In the genomic region with DNA sequence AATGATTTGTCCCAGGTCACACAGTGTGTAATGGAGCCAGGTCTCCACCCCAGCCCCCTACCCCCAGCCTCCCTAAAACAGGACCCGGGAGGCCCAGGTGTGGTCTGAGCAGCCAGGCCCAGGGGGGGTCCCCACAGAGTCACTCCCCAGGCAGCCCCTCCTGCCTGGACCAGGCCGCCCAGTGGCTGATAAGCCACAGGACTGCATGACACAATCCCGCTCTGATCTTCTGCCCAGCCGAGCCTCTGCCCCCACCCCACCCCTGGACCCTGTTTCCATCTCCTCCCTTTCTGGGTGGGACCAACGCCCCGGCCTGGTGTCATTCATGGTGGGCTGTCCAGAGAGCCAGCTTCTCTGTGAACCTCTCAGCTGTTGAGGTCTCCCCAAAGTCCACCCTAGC, we compare ENCODE assay signal across 1 cellular context.
A peak's percentile ranks its signal among the peaks of the same experiment; 100 is the strongest.
TF ChIP-seq lines count a peak whose summit lies in the region.

No MANE protein-coding gene starts in this region.

TF ChIP-seq in A549, 52 proteins besides CTCF, POLR2A, EP300 and RAD21:
- TF ChIP-seq, protein P1, sequence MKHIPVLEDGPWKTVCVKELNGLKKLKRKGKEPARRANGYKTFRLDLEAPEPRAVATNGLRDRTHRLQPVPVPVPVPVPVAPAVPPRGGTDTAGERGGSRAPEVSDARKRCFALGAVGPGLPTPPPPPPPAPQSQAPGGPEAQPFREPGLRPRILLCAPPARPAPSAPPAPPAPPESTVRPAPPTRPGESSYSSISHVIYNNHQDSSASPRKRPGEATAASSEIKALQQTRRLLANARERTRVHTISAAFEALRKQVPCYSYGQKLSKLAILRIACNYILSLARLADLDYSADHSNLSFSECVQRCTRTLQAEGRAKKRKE (CRISPR knock-in tag; IDR thresholded peaks at IDR 0.05; ENCODE audit: low read depth): peak; percentile 3; the same call in 1 of the 2 replicates
- TF ChIP-seq, protein P2, sequence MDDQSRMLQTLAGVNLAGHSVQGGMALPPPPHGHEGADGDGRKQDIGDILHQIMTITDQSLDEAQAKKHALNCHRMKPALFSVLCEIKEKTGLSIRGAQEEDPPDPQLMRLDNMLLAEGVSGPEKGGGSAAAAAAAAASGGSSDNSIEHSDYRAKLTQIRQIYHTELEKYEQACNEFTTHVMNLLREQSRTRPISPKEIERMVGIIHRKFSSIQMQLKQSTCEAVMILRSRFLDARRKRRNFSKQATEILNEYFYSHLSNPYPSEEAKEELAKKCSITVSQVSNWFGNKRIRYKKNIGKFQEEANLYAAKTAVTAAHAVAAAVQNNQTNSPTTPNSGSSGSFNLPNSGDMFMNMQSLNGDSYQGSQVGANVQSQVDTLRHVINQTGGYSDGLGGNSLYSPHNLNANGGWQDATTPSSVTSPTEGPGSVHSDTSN (IDR thresholded peaks at IDR 0.05): no peak
- TF ChIP-seq JUN (IDR thresholded peaks at IDR 0.05): peak in 1 of 2 experiments; percentile 50; a peak in 1 of 5 replicates
- TF ChIP-seq, protein P3, sequence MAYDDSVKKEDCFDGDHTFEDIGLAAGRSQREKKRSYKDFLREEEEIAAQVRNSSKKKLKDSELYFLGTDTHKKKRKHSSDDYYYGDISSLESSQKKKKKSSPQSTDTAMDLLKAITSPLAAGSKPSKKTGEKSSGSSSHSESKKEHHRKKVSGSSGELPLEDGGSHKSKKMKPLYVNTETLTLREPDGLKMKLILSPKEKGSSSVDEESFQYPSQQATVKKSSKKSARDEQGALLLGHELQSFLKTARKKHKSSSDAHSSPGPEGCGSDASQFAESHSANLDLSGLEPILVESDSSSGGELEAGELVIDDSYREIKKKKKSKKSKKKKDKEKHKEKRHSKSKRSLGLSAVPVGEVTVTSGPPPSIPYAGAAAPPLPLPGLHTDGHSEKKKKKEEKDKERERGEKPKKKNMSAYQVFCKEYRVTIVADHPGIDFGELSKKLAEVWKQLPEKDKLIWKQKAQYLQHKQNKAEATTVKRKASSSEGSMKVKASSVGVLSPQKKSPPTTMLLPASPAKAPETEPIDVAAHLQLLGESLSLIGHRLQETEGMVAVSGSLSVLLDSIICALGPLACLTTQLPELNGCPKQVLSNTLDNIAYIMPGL (CRISPR knock-in tag; IDR thresholded peaks at IDR 0.05; ENCODE audit: borderline replicate concordance): no peak
- peak; percentile 24; the same call in 1 of the 2 replicates for TF ChIP-seq TFCP2L1 (CRISPR knock-in tag; IDR thresholded peaks at IDR 0.05)
